In the genomic region with DNA sequence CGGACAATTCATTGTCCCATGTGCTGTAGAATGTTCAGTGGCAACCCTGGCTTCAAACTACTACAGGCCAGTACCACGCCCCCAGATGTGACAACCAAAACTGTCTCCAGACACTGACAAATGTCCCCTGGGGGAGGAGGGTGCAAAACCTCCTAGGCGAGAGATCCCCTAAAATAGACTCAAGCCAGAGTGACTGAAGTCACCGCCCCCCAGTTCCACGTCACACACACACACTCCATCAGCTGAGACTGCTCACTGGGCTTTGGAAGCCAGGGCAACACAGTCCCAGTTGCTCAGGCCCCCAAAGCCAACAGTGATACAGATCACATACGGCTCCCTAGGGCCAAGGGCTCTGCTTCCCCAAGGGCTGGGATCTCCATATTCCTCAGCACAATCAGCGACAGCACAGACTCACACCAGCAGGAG, we compare ENCODE assay signal across 8 cellular contexts. TPM values are rescaled to one million over a fixed set of nuclear protein-coding genes. Genes with fewer than 3 reads are reported as not detected.
DNase-seq lines count a peak whose midpoint lies in the region; ATAC-seq and TF ChIP-seq lines count a peak whose summit lies in the region.

No MANE protein-coding gene starts in this region.

- DNase-seq in stimulated activated CD4-positive, alpha-beta T cell treated with anti-CD3 and anti-CD28 coated beads, Interleukin-4, amount 100 ng/mL, for 24 hours: peak; percentile 38
- DNase-seq in stimulated activated CD4-positive, alpha-beta T cell treated with anti-CD3 and anti-CD28 coated beads, Interleukin-2, amount 100 ng/mL, for 48 hours: no peak
- no peak for DNase-seq in activated naive CD8-positive, alpha-beta T cell treated with anti-CD3 and anti-CD28 coated beads, Interleukin-2, amount 10 ng/mL, durations not matched to agents 7 days and 5 days
- peak; percentile 37 to 51 for DNase-seq in aorta
- DNase-seq in DMS 273 (lab: John Stamatoyannopoulos, UW; ENCODE audit: unreplicated experiment): no peak
- DNase-seq in NCI-H1048 (lab: John Stamatoyannopoulos, UW): no peak
- DNase-seq in uterus: no peak

- TF ChIP-seq POLR2A in uterus (IDR thresholded peaks at IDR 0.05): no peak

- POLR2A ChIA-PET in activated naive CD8-positive, alpha-beta T cell treated with anti-CD3 and anti-CD28 coated beads, Interleukin-2, amount 10 ng/mL, durations not matched to agents 7 days and 5 days (lab: Charles Lee): interaction anchor here (1.4 to 1.6 kb wide), 3 partner anchors 12 to 84 kb away, joined by 5 to 8 read pairs (median 7); partner anchors contain the start of gene HDAC4

- H3K4me1 Mint-ChIP-seq in activated naive CD8-positive, alpha-beta T cell treated with anti-CD3 and anti-CD28 coated beads, Interleukin-2, amount 10 ng/mL, durations not matched to agents 7 days and 5 days: peaks cover 22% of the 10 kb centered on the region

- H3K27me3 Mint-ChIP-seq in activated naive CD8-positive, alpha-beta T cell treated with anti-CD3 and anti-CD28 coated beads, Interleukin-2, amount 10 ng/mL, durations not matched to agents 7 days and 5 days: no peaks in the 10 kb centered on the region

- no peaks in the 10 kb centered on the region for H3K36me3 ChIP-seq in aorta (ENCODE audit: control insufficient read depth in 1 of 2, insufficient read depth in 2 of 2, low read length in 1 of 2)
- H3K36me3 ChIP-seq in uterus: no peaks in the 10 kb centered on the region

- H3K4me1 ChIP-seq in aorta (ENCODE audit: control insufficient read depth in 1 of 2, insufficient read depth in 2 of 2, low read length in 2 of 2) (no peaks in the 10 kb centered on the region), uterus (no peaks in the 10 kb centered on the region)

- 60 to 65% methylated on average over 7 of the region's 7 CpGs for WGBS in aorta, 2 donors

- H3K9me3 ChIP-seq in aorta (ENCODE audit: control insufficient read depth, low read length) (no peaks in the 10 kb centered on the region), uterus (no peaks in the 10 kb centered on the region)

- no peak for TF ChIP-seq CTCF in uterus (IDR thresholded peaks at IDR 0.05)

- peak overlapping the region; percentile 83 for H3K27ac Mint-ChIP-seq in activated naive CD8-positive, alpha-beta T cell treated with anti-CD3 and anti-CD28 coated beads, Interleukin-2, amount 10 ng/mL, durations not matched to agents 7 days and 5 days

- no peak overlapping the region for H3K4me3 ChIP-seq in aorta (ENCODE audit: low read length in 2 of 2)
- no peak overlapping the region for H3K4me3 ChIP-seq in uterus

- H3K36me3 Mint-ChIP-seq in activated naive CD8-positive, alpha-beta T cell treated with anti-CD3 and anti-CD28 coated beads, Interleukin-2, amount 10 ng/mL, durations not matched to agents 7 days and 5 days: peaks cover 2% of the 10 kb centered on the region

- peak overlapping the region; percentile 74 for H3K4me3 Mint-ChIP-seq in activated naive CD8-positive, alpha-beta T cell treated with anti-CD3 and anti-CD28 coated beads, Interleukin-2, amount 10 ng/mL, durations not matched to agents 7 days and 5 days

- H3K27ac ChIP-seq in aorta (ENCODE audit: low read depth in 1 of 2, low read length in 2 of 2) (no peak overlapping the region), uterus (no peak overlapping the region)

- H3K9me3 Mint-ChIP-seq in activated naive CD8-positive, alpha-beta T cell treated with anti-CD3 and anti-CD28 coated beads, Interleukin-2, amount 10 ng/mL, durations not matched to agents 7 days and 5 days: no peaks in the 10 kb centered on the region

- H3K27me3 ChIP-seq in aorta (ENCODE audit: control insufficient read depth in 1 of 2, insufficient read depth in 2 of 2, low read length in 1 of 2) (no peaks in the 10 kb centered on the region), uterus (no peaks in the 10 kb centered on the region)

- peak; percentile 60 for ATAC-seq in HG03066 (IDR thresholded peaks at IDR 0.05; ENCODE audit: low read depth, unreplicated experiment)
- no peak for ATAC-seq in activated naive CD8-positive, alpha-beta T cell treated with anti-CD3 and anti-CD28 coated beads, Interleukin-2, amount 10 ng/mL, durations not matched to agents 7 days and 5 days (ENCODE audit: low read depth)
- no peak for ATAC-seq in aorta (ENCODE audit: low FRiP score)

- intact Hi-C loops in aorta (cut with DNase I) (no loop called here), uterus (cut with DNase I; ENCODE audit: low total_unique reads) (no loop called here)

RNA-seq across cellular contexts. Expression of gene HDAC4, which starts 19.1 kb away (rescaled TPM):
- total RNA-seq in activated naive CD8-positive, alpha-beta T cell treated with anti-CD3 and anti-CD28 coated beads, Interleukin-2, amount 10 ng/mL, durations not matched to agents 7 days and 5 days: 10 to 100 TPM; 54.0 to 57.4 TPM
- total RNA-seq in aorta (10 to 100 TPM; 50.7 to 75.5 TPM), uterus (10 to 100 TPM; 42.1 to 91.5 (median 73.4) TPM)
- polyA plus RNA-seq in aorta: 1 to 10 TPM; 6.8 to 9.6 TPM

Comparison
In these comparisons a context has a peak if more than half of its experiments do, and no peak if none do; other contexts are left out.
1. DNase-seq: peak in stimulated activated CD4-positive, alpha-beta T cell treated with anti-CD3 and anti-CD28 coated beads, Interleukin-4, amount 100 ng/mL, for 24 hours (single experiment) and aorta (2 of 2); none in stimulated activated CD4-positive, alpha-beta T cell treated with anti-CD3 and anti-CD28 coated beads, Interleukin-2, amount 100 ng/mL, for 48 hours (0 of 2), activated naive CD8-positive, alpha-beta T cell treated with anti-CD3 and anti-CD28 coated beads, Interleukin-2, amount 10 ng/mL, durations not matched to agents 7 days and 5 days (single experiment), DMS 273 (single experiment), NCI-H1048 (single experiment) and uterus (0 of 2).